In the genomic region with DNA sequence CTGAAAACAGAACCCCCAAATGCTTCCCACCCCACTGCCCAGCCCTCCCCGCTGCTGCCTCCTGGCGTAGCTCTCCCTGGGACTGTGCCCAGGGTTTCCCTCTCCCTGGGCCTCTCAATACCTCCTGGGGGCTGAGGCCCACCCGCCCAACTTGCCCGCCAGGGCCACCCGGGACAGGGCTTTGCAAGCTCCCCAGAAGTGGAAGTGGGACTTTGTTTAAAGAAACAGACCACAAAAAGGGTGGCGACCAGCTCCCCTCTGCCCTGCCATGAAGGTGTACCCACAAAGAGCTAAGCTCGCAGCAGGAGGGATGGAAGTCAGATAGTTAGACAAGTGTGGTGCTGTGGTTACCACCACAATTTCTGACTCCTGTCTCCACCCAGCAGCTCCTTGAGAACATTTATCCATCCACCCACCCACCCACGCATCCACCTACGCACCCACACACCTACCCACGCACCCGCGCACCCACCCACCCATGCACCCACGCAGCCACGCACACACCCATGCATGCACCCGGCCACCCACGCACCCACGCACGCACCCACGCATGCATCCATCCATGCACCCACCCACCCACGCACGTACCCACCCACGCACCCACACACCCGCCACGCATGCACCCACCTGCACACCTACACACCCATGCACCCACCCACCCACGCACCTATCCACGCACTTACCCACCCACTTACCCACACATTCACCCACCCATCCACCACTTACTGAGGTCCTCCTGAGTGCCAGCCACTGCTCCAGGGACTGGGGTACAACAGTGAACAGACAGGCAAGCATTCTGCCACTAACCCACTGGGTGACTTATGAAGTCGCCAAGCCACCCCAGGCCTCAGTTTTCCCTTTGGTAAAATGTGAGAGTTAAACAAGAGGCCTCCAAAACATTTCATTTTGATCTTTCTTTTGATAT, we compare ENCODE assay signal across 13 cellular contexts.
A peak's percentile ranks its signal among the peaks of the same experiment; 100 is the strongest.
DNase-seq lines count a peak whose midpoint lies in the region; ATAC-seq and TF ChIP-seq lines count a peak whose summit lies in the region.
"Had no signal": no experiment of that assay in that cellular context is flagged by ENCODE, and none has a peak within 500 bp of the region (broad histone marks: within the 10 kb centered on the region; RNA-seq: fewer than 3 reads in every experiment).

No MANE protein-coding gene starts in this region.

- peaks cover 25% of the 10 kb centered on the region for H3K36me3 ChIP-seq in SJSA1

- H3K27ac Mint-ChIP-seq in dendritic cell treated with granulocyte-macrophage colony-stimulating factor and Interleukin-4, amounts not matched to agents 40 ng/mL and 50 ng/mL, for 4 days = peak overlapping the region; percentile 20
- peak overlapping the region; percentile 68 for H3K27ac Mint-ChIP-seq in stimulated activated naive CD8-positive, alpha-beta T cell treated with anti-CD3 and anti-CD28 coated beads, Interleukin-15, Interleukin-2, amounts not matched to agents 100 ng/mL and 50 ng/mL, for 24 hours

- H3K36me3 Mint-ChIP-seq in dendritic cell treated with granulocyte-macrophage colony-stimulating factor and Interleukin-4, amounts not matched to agents 40 ng/mL and 50 ng/mL, for 4 days (ENCODE audit: low read depth) = peaks cover 7% of the 10 kb centered on the region
- H3K36me3 Mint-ChIP-seq in stimulated activated naive CD8-positive, alpha-beta T cell treated with anti-CD3 and anti-CD28 coated beads, Interleukin-15, Interleukin-2, amounts not matched to agents 100 ng/mL and 50 ng/mL, for 24 hours (ENCODE audit: low read depth) = no peaks in the 10 kb centered on the region

- peak overlapping the region; percentile 81 for H3K27ac ChIP-seq in SJSA1

- H3K27me3 ChIP-seq in SJSA1 (replicated peaks) = no peaks in the 10 kb centered on the region

- peak; percentile 41 for DNase-seq in activated CD8-positive, alpha-beta memory T cell treated with anti-CD3 and anti-CD28 coated beads, Interleukin-2, amount 50 U/mL, for 4 hours
- no peak for DNase-seq in activated CD8-positive, alpha-beta memory T cell treated with anti-CD3 and anti-CD28 coated beads, Interleukin-2, amount 50 U/mL, for 48 hours
- DNase-seq in SJSA1 (ENCODE audit: low read depth in 1 of 2, low spot score in 2 of 2) = peak; percentile 63 to 72
- no peak for DNase-seq in putamen (ENCODE audit: low spot score)
- DNase-seq: activated CD4-positive, CD25-positive, alpha-beta regulatory T cell treated with anti-CD3 and anti-CD28 coated beads, Interleukin-2, amount 50 U/mL, for 72 hours; effector CD4-positive, alpha-beta T cell; EL; NCI-H1105; NCI-H446 treated with DMSO at 0.1 percent for 48 hours had no signal

- no peaks in the 10 kb centered on the region for H3K27me3 Mint-ChIP-seq in dendritic cell treated with granulocyte-macrophage colony-stimulating factor and Interleukin-4, amounts not matched to agents 40 ng/mL and 50 ng/mL, for 4 days
- H3K27me3 Mint-ChIP-seq in stimulated activated naive CD8-positive, alpha-beta T cell treated with anti-CD3 and anti-CD28 coated beads, Interleukin-15, Interleukin-2, amounts not matched to agents 100 ng/mL and 50 ng/mL, for 24 hours = peaks cover 7% of the 10 kb centered on the region

- no peaks in the 10 kb centered on the region for H3K9me3 Mint-ChIP-seq in dendritic cell treated with granulocyte-macrophage colony-stimulating factor and Interleukin-4, amounts not matched to agents 40 ng/mL and 50 ng/mL, for 4 days
- no peaks in the 10 kb centered on the region for H3K9me3 Mint-ChIP-seq in stimulated activated naive CD8-positive, alpha-beta T cell treated with anti-CD3 and anti-CD28 coated beads, Interleukin-15, Interleukin-2, amounts not matched to agents 100 ng/mL and 50 ng/mL, for 24 hours

- peak overlapping the region; percentile 28 for H3K4me3 ChIP-seq in SJSA1

- peaks cover 90% of the 10 kb centered on the region for H3K4me1 ChIP-seq in SJSA1 (replicated peaks)

- peaks cover 10% of the 10 kb centered on the region for H3K9me3 ChIP-seq in SJSA1 (replicated peaks)

- no peak for ATAC-seq in HG03469 (IDR thresholded peaks at IDR 0.05; ENCODE audit: unreplicated experiment)
- no peak for ATAC-seq in SK-N-SH treated with all-trans-retinoic acid at 6 μM for 48 hours

- H3K4me3 Mint-ChIP-seq in dendritic cell treated with granulocyte-macrophage colony-stimulating factor and Interleukin-4, amounts not matched to agents 40 ng/mL and 50 ng/mL, for 4 days = peak overlapping the region; percentile 45
- H3K4me3 Mint-ChIP-seq in stimulated activated naive CD8-positive, alpha-beta T cell treated with anti-CD3 and anti-CD28 coated beads, Interleukin-15, Interleukin-2, amounts not matched to agents 100 ng/mL and 50 ng/mL, for 24 hours = peak overlapping the region; percentile 47

- peaks cover 73% of the 10 kb centered on the region for H3K4me1 Mint-ChIP-seq in dendritic cell treated with granulocyte-macrophage colony-stimulating factor and Interleukin-4, amounts not matched to agents 40 ng/mL and 50 ng/mL, for 4 days (ENCODE audit: low read depth)
- H3K4me1 Mint-ChIP-seq in stimulated activated naive CD8-positive, alpha-beta T cell treated with anti-CD3 and anti-CD28 coated beads, Interleukin-15, Interleukin-2, amounts not matched to agents 100 ng/mL and 50 ng/mL, for 24 hours (ENCODE audit: low read depth) = peaks cover 45% of the 10 kb centered on the region

- intact Hi-C loops in dendritic cell treated with granulocyte-macrophage colony-stimulating factor and Interleukin-4, amounts not matched to agents 40 ng/mL and 50 ng/mL, for 4 days (cut with micrococcal nuclease) = no loop called here

TF ChIP-seq in SK-N-SH treated with all-trans-retinoic acid at 6 μM for 48 hours, 23 proteins besides CTCF, POLR2A, EP300 and RAD21:
- TF ChIP-seq OSR1 (CRISPR knock-in tag; IDR thresholded peaks at IDR 0.05) (no peak), BACH2 (CRISPR knock-in tag; IDR thresholded peaks at IDR 0.05; ENCODE audit: borderline replicate concordance) (no peak), ZNF565 (CRISPR knock-in tag; conservative IDR thresholded peaks at IDR 0.05; ENCODE audit: low read depth) (no peak), TOX (CRISPR knock-in tag; IDR thresholded peaks at IDR 0.05; ENCODE audit: borderline replicate concordance) (no peak), TCF4 (CRISPR knock-in tag; IDR thresholded peaks at IDR 0.05; ENCODE audit: borderline replicate concordance) (no peak), CSDC2 (CRISPR knock-in tag; IDR thresholded peaks at IDR 0.05) (no peak), ESRRG (CRISPR knock-in tag; IDR thresholded peaks at IDR 0.05) (no peak)
- TF ChIP-seq, protein P1, sequence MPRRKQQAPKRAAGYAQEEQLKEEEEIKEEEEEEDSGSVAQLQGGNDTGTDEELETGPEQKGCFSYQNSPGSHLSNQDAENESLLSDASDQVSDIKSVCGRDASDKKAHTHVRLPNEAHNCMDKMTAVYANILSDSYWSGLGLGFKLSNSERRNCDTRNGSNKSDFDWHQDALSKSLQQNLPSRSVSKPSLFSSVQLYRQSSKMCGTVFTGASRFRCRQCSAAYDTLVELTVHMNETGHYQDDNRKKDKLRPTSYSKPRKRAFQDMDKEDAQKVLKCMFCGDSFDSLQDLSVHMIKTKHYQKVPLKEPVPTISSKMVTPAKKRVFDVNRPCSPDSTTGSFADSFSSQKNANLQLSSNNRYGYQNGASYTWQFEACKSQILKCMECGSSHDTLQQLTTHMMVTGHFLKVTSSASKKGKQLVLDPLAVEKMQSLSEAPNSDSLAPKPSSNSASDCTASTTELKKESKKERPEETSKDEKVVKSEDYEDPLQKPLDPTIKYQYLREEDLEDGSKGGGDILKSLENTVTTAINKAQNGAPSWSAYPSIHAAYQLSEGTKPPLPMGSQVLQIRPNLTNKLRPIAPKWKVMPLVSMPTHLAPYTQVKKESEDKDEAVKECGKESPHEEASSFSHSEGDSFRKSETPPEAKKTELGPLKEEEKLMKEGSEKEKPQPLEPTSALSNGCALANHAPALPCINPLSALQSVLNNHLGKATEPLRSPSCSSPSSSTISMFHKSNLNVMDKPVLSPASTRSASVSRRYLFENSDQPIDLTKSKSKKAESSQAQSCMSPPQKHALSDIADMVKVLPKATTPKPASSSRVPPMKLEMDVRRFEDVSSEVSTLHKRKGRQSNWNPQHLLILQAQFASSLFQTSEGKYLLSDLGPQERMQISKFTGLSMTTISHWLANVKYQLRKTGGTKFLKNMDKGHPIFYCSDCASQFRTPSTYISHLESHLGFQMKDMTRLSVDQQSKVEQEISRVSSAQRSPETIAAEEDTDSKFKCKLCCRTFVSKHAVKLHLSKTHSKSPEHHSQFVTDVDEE (CRISPR knock-in tag; IDR thresholded peaks at IDR 0.05) = no peak

Comparison
In these comparisons a context has a peak if more than half of its experiments do, and no peak if none do; other contexts are left out.
1. DNase-seq: peak in activated CD8-positive, alpha-beta memory T cell treated with anti-CD3 and anti-CD28 coated beads, Interleukin-2, amount 50 U/mL, for 4 hours (single experiment) and SJSA1 (2 of 2); none in activated CD8-positive, alpha-beta memory T cell treated with anti-CD3 and anti-CD28 coated beads, Interleukin-2, amount 50 U/mL, for 48 hours (single experiment) and putamen (single experiment).